Comparison of ENCODE assay signal across 16 cellular contexts in genomic region chr11:14552089-14552488, GRCh38. TPM values are rescaled to one million over a fixed set of nuclear protein-coding genes. Genes with fewer than 3 reads are reported as not detected.
A peak's percentile ranks its signal among the peaks of the same experiment; 100 is the strongest.
DNase-seq lines count a peak whose midpoint lies in the region; ATAC-seq and TF ChIP-seq lines count a peak whose summit lies in the region.
"Had no signal": no experiment of that assay in that cellular context is flagged by ENCODE, and none has a peak within 500 bp of the region (broad histone marks: within the 10 kb centered on the region; RNA-seq: fewer than 3 reads in every experiment).

No MANE protein-coding gene starts in this region.

- TF ChIP-seq EP300 in sigmoid colon (IDR thresholded peaks at IDR 0.05), result peak in 1 of 4 donors; percentile 40

- H3K27me3 Mint-ChIP-seq in CD4-positive, alpha-beta T cell, result no peaks in the 10 kb centered on the region

- no peaks in the 10 kb centered on the region for H3K9me3 ChIP-seq in CD4-positive, alpha-beta T cell (ENCODE audit: control insufficient read depth, low read length)
- H3K9me3 ChIP-seq in esophagus squamous epithelium (no peaks in the 10 kb centered on the region), right cardiac atrium (ENCODE audit: control insufficient read depth, low read length) (no peaks in the 10 kb centered on the region), sigmoid colon (no peaks in the 10 kb centered on the region)

- TF ChIP-seq POLR2A in esophagus squamous epithelium (IDR thresholded peaks at IDR 0.05), result no peak
- TF ChIP-seq POLR2A in sigmoid colon (IDR thresholded peaks at IDR 0.05), result no peak

- H3K4me1 ChIP-seq in esophagus squamous epithelium, result no peaks in the 10 kb centered on the region
- H3K4me1 ChIP-seq in right cardiac atrium (ENCODE audit: control insufficient read depth, insufficient read depth, low read length), result peaks cover 4% of the 10 kb centered on the region
- peaks cover 0 to 49% (median 25%) of the 10 kb centered on the region in 4 donors for H3K4me1 ChIP-seq in sigmoid colon

- POLR2A ChIA-PET in CD4-positive, alpha-beta T cell (lab: Charles Lee), result interaction anchor here (1.4 to 2.4 kb wide), 2 partner anchors 9 to 26 kb away, joined by 3 to 10 read pairs; no protein-coding TSS in a partner anchor

- DNase-seq in CD4-positive, alpha-beta T cell, result no peak
- DNase-seq in esophagus squamous epithelium (lab: John Stamatoyannopoulos, UW) (no peak), right cardiac atrium (no peak), sigmoid colon (no peak), hepatic stellate cell (ENCODE audit: low spot score) (no peak), GM10266 (ENCODE audit: extremely low spot score) (no peak)
- DNase-seq: GDM1, GOT3, NCI-H1105 treated with DMSO at 0.1 percent for 48 hours, NCI-H1694, NCI-H2081 treated with DMSO at 0.1 percent for 48 hours, NCI-H446 treated with DMSO at 0.1 percent for 48 hours, NCI-H69 had no signal

- peaks cover 42% of the 10 kb centered on the region for H3K4me1 Mint-ChIP-seq in CD4-positive, alpha-beta T cell (ENCODE audit: low read depth)

- no peak for ATAC-seq in CD4-positive, alpha-beta T cell (ENCODE audit: poor library complexity)
- peak; percentile 45 to 50 for ATAC-seq in right cardiac atrium
- ATAC-seq in HG02623 (IDR thresholded peaks at IDR 0.05; ENCODE audit: unreplicated experiment), result no peak
- ATAC-seq: HCT116, Panc1 had no signal

- CTCF ChIA-PET in CD4-positive, alpha-beta T cell (lab: Charles Lee), result interaction anchor here (0.8 to 1.1 kb wide), 2 partner anchors 84 to 355 kb away, joined by 3 to 4 read pairs; no protein-coding TSS in a partner anchor

- H3K36me3 ChIP-seq in esophagus squamous epithelium (no peaks in the 10 kb centered on the region), sigmoid colon (no peaks in the 10 kb centered on the region)

- peaks cover 9% of the 10 kb centered on the region for H3K36me3 Mint-ChIP-seq in CD4-positive, alpha-beta T cell (ENCODE audit: low read depth)

- no peaks in the 10 kb centered on the region for H3K27me3 ChIP-seq in CD4-positive, alpha-beta T cell (ENCODE audit: control insufficient read depth, insufficient read depth, low read length)
- H3K27me3 ChIP-seq in esophagus squamous epithelium (no peaks in the 10 kb centered on the region), right cardiac atrium (ENCODE audit: control insufficient read depth, insufficient read depth) (no peaks in the 10 kb centered on the region), sigmoid colon (no peaks in the 10 kb centered on the region)

- H3K9me3 Mint-ChIP-seq in CD4-positive, alpha-beta T cell, result no peaks in the 10 kb centered on the region

- H3K4me3 Mint-ChIP-seq in CD4-positive, alpha-beta T cell, result no peak overlapping the region

- TF ChIP-seq CTCF in CD4-positive, alpha-beta T cell (IDR thresholded peaks at IDR 0.05), result no peak
- TF ChIP-seq CTCF in esophagus squamous epithelium (IDR thresholded peaks at IDR 0.05) (no peak), sigmoid colon (IDR thresholded peaks at IDR 0.05) (no peak), GM10266 (IDR thresholded peaks at IDR 0.05; ENCODE audit: control insufficient read depth, insufficient read depth, low read depth, missing control alignments) (no peak)

- H3K4me3 ChIP-seq in esophagus squamous epithelium (no peak overlapping the region), right cardiac atrium (ENCODE audit: low read length) (no peak overlapping the region), sigmoid colon (no peak overlapping the region)

- peak overlapping the region; percentile 57 for H3K27ac Mint-ChIP-seq in CD4-positive, alpha-beta T cell

- H3K27ac ChIP-seq in CD4-positive, alpha-beta T cell (ENCODE audit: low read depth, low read length), result no peak overlapping the region
- H3K27ac ChIP-seq in esophagus squamous epithelium, result peak overlapping the region in 3 of 4 donors; percentile 40 to 61 (median 50)
- peak overlapping the region; percentile 67 for H3K27ac ChIP-seq in right cardiac atrium (ENCODE audit: low read length)
- H3K27ac ChIP-seq in sigmoid colon, result peak overlapping the region in 3 of 4 donors; percentile 69 to 78 (median 76)

- 87 to 91% methylated on average over 4 of the region's 4 CpGs for WGBS in esophagus squamous epithelium, 2 donors
- WGBS in right cardiac atrium, result 61% methylated on average over 4 of the region's 4 CpGs
- 93% methylated on average over 4 of the region's 4 CpGs for WGBS in sigmoid colon, 2 donors

- intact Hi-C loops in CD4-positive, alpha-beta T cell (cut with DNase I, micrococcal nuclease), result loop anchor here in 1 of 2 experiments (5.0 kb wide), 1 partner anchor 90 kb away; the partner anchor contains the start of gene PDE3B
- intact Hi-C loops in esophagus squamous epithelium (cut with DNase I) (no loop called here), right cardiac atrium (cut with DNase I) (no loop called here), sigmoid colon (cut with DNase I) (loop anchor here (10.0 kb wide), 1 partner anchor 193 kb away; no protein-coding TSS in a partner anchor)

RNA-seq across cellular contexts. Expression of gene PSMA1, which starts 31.9 kb away (rescaled TPM):
- total RNA-seq in CD4-positive, alpha-beta T cell, result 100 to 1,000 TPM; 170 to 175 TPM
- total RNA-seq in esophagus squamous epithelium (100 to 1,000 TPM in 3 of 4 donors, 10 to 100 TPM in 1; 72.0 to 127 (median 114) TPM), right cardiac atrium (100 to 1,000 TPM; 105 to 132 (median 117) TPM), sigmoid colon (100 to 1,000 TPM; 109 to 137 (median 123) TPM)
- polyA plus RNA-seq in right cardiac atrium (145 TPM), sigmoid colon (100 to 1,000 TPM; 137 to 170 (median 145) TPM)

RNA-seq across cellular contexts. Expression of gene COPB1, which starts 52.5 kb away (rescaled TPM):
- 10 to 100 TPM; 93.1 to 95.9 TPM for total RNA-seq in CD4-positive, alpha-beta T cell
- 100 to 1,000 TPM in 2 of 4 donors, 10 to 100 TPM in 2; 60.9 to 118 (median 102) TPM for total RNA-seq in esophagus squamous epithelium
- total RNA-seq in right cardiac atrium, result 10 to 100 TPM; 46.0 to 62.3 (median 55.3) TPM
- 41.7 TPM for polyA plus RNA-seq in right cardiac atrium
- 100 to 1,000 TPM in 1 of 4 donors, 10 to 100 TPM in 3; 70.2 to 103 (median 76.3) TPM for total RNA-seq in sigmoid colon
- polyA plus RNA-seq in sigmoid colon, result 10 to 100 TPM; 54.6 to 65.5 (median 57.7) TPM

Comparison
In these comparisons a context has a peak if more than half of its experiments do, and no peak if none do; other contexts are left out.
1. ATAC-seq: peak in right cardiac atrium (2 of 2); none in CD4-positive, alpha-beta T cell (single experiment) and HG02623 (single experiment).